Comparison of ENCODE assay signal across 18 cellular contexts in genomic region chr22:31155425-31155824, GRCh38. TPM values are rescaled to one million over a fixed set of nuclear protein-coding genes. Genes with fewer than 3 reads are reported as not detected.
A peak's percentile ranks its signal among the peaks of the same experiment; 100 is the strongest.
DNase-seq lines count a peak whose midpoint lies in the region; ATAC-seq, FAIRE-seq and TF ChIP-seq lines count a peak whose summit lies in the region.
"Had no signal": no experiment of that assay in that cellular context is flagged by ENCODE, and none has a peak within 500 bp of the region (broad histone marks: within the 10 kb centered on the region; RNA-seq: fewer than 3 reads in every experiment).

No MANE protein-coding gene starts in this region.

- no peak overlapping the region for H4K5ac ChIP-seq in H1 (ENCODE audit: insufficient read length, low read depth, low read length)

- WGBS in heart right ventricle, 2 donors: 16 to 26% methylated on average over 3 of the region's 3 CpGs
- 57% methylated on average over 3 of the region's 3 CpGs; no CpG with 5 or more reads in 1 of the 2 experiments for WGBS in H1 (ENCODE audit: extremely low coverage in 1 of 2, insufficient coverage in 1 of 2, insufficient read length in 1 of 2, insufficient replicate concordance in 2 of 2, low coverage in 1 of 2, low lambda C conversion rate in 2 of 2, missing lambda C conversion rate in 1 of 2), 2 experiments
- 2 to 4% methylated on average over 3 of the region's 3 CpGs for WGBS in aorta, 2 donors

- no peak for DNase-seq in heart right ventricle
- DNase-seq in cardiac septum (ENCODE audit: low spot score): no peak
- no peak for DNase-seq in H1 (ENCODE audit: low read depth in 1 of 2, low spot score in 2 of 2)
- no peak for DNase-seq in aorta
- DNase-seq in central memory CD4-positive, alpha-beta T cell: no peak
- no peak for DNase-seq in NCI-H524 treated with DMSO at 0.1 percent for 48 hours (lab: John Stamatoyannopoulos, UW)
- DNase-seq: activated CD4-positive, CD25-positive, alpha-beta regulatory T cell; activated naive CD4-positive, alpha-beta T cell treated with Interleukin-2 at 50 U/mL for 16 hours; cortex of kidney; natural killer cell; NCI-H1105; stimulated activated naive CD8-positive, alpha-beta T cell treated with anti-CD3 and anti-CD28 coated beads, Interleukin-15, amount 100 ng/mL, for 72 hours had no signal

- H3K4me1 ChIP-seq in heart right ventricle: peaks cover 0 to 23% (median 10%) of the 10 kb centered on the region in 9 donors
- H3K4me1 ChIP-seq in H1 (replicated peaks in 1 of 4; ENCODE audit: control insufficient read depth in 3 of 4, insufficient read depth in 4 of 4, low read length in 3 of 4): no peaks in the 10 kb centered on the region
- H3K4me1 ChIP-seq in muscle layer of duodenum (ENCODE audit: control insufficient read depth in 1 of 2, insufficient read depth in 2 of 2, low read length in 2 of 2): peaks cover 0 to 13% of the 10 kb centered on the region in 2 donors
- H3K4me1 ChIP-seq in aorta (ENCODE audit: control insufficient read depth in 1 of 2, insufficient read depth in 2 of 2, low read length in 2 of 2): no peaks in the 10 kb centered on the region

- no peak overlapping the region for H2BK120ac ChIP-seq in H1 (replicated peaks; ENCODE audit: low read depth, low read length)

- H3K27ac ChIP-seq in heart right ventricle: peak overlapping the region in 8 of 10 donors; percentile 29 to 72 (median 49)
- H3K27ac ChIP-seq in H1 (ENCODE audit: low read depth, low read length): no peak overlapping the region
- peak overlapping the region; percentile 60 for H3K27ac ChIP-seq in muscle layer of duodenum (ENCODE audit: low read length)
- peak overlapping the region in 1 of 2 donors; percentile 97 for H3K27ac ChIP-seq in aorta (ENCODE audit: low read depth in 1 of 2, low read length in 2 of 2)

- H3K4me3 ChIP-seq in heart right ventricle: no peak overlapping the region
- no peak overlapping the region for H3K4me3 ChIP-seq in H1 (ENCODE audit: extremely low read depth in 1 of 4, insufficient read depth in 2 of 4, low read depth in 3 of 4, low read length in 4 of 4)
- no peak overlapping the region for H3K4me3 ChIP-seq in muscle layer of duodenum (ENCODE audit: low read depth in 1 of 2, low read length in 2 of 2)
- no peak overlapping the region for H3K4me3 ChIP-seq in aorta (ENCODE audit: low read length in 2 of 2)

- no peak overlapping the region for H3K18ac ChIP-seq in H1 (ENCODE audit: extremely low read depth, low read length)

- H2AK5ac ChIP-seq in H1 (ENCODE audit: low read depth, low read length): no peak overlapping the region

- H4K8ac ChIP-seq in H1 (ENCODE audit: extremely low read depth, insufficient read depth, low read length): no peak overlapping the region

- H3K9ac ChIP-seq in H1 (replicated peaks in 1 of 4; ENCODE audit: extremely low read depth in 1 of 4, low read depth in 3 of 4, low read length in 3 of 4): no peak overlapping the region

- no peaks in the 10 kb centered on the region for H3K9me3 ChIP-seq in heart right ventricle
- no peaks in the 10 kb centered on the region for H3K9me3 ChIP-seq in H1 (ENCODE audit: insufficient read depth in 2 of 2, low read depth in 1 of 2, low read length in 1 of 2)
- H3K9me3 ChIP-seq in muscle layer of duodenum (ENCODE audit: control insufficient read depth in 1 of 2, low read length in 2 of 2): no peaks in the 10 kb centered on the region
- no peaks in the 10 kb centered on the region for H3K9me3 ChIP-seq in aorta (ENCODE audit: control insufficient read depth, low read length)

- 0 out of 2 replicates have a peak, but pooled peaks cover 1% of the 10 kb centered on the region for H3K23me2 ChIP-seq in H1 (ENCODE audit: low read depth, low read length)

- TF ChIP-seq CTCF in heart right ventricle (IDR thresholded peaks at IDR 0.05): no peak
- TF ChIP-seq CTCF in H1 (IDR thresholded peaks at IDR 0.05; ENCODE audit: control extremely low read depth in 1 of 3, insufficient read depth in 1 of 3, low read depth in 1 of 3, low read length in 3 of 3): no peak

- ATAC-seq in heart right ventricle (peak in 1 of 8 donors; percentile 18), aorta (ENCODE audit: low FRiP score) (peak; percentile 53), GM18858 (IDR thresholded peaks at IDR 0.05; ENCODE audit: unreplicated experiment) (no peak)
- ATAC-seq: HepG2; natural killer cell; stimulated activated naive CD8-positive, alpha-beta T cell treated with anti-CD3 and anti-CD28 coated beads, Interleukin-15, amount 100 ng/mL, for 72 hours had no signal

- CTCF ChIA-PET in H1 (lab: Charles Lee; ENCODE audit: partially characterized antibody): interaction anchor here (0.6 to 1.4 kb wide), 6 partner anchors 9 to 401 kb away, joined by 3 to 4 read pairs (median 4); no protein-coding TSS in a partner anchor

- no peak overlapping the region for H3K56ac ChIP-seq in H1 (replicated peaks; ENCODE audit: insufficient read length, low read depth, low read length)

- H3K4ac ChIP-seq in H1 (replicated peaks; ENCODE audit: insufficient read length, low read depth, low read length): no peak overlapping the region

- no peak overlapping the region for H2BK5ac ChIP-seq in H1 (ENCODE audit: low read depth, low read length)

- no peak for TF ChIP-seq POLR2A in H1 (IDR thresholded peaks at IDR 0.05; ENCODE audit: control extremely low read depth in 1 of 2, low read depth in 2 of 2, low read length in 2 of 2)

- no peak overlapping the region for H2BK20ac ChIP-seq in H1 (ENCODE audit: low read length)

- H3K36me3 ChIP-seq in heart right ventricle: no peaks in the 10 kb centered on the region
- no peaks in the 10 kb centered on the region for H3K36me3 ChIP-seq in H1 (ENCODE audit: control insufficient read depth in 2 of 4, insufficient read depth in 4 of 4, low read length in 3 of 4)
- no peaks in the 10 kb centered on the region for H3K36me3 ChIP-seq in muscle layer of duodenum (ENCODE audit: control insufficient read depth in 1 of 2, insufficient read depth in 2 of 2, low read length in 2 of 2)
- H3K36me3 ChIP-seq in aorta (ENCODE audit: control insufficient read depth in 1 of 2, insufficient read depth in 2 of 2, low read length in 1 of 2): no peaks in the 10 kb centered on the region

- no peaks in the 10 kb centered on the region for H3K27me3 ChIP-seq in heart right ventricle
- peaks cover 0 to 25% (median 7%) of the 10 kb centered on the region in 4 experiments; a peak in 6 of 7 replicates for H3K27me3 ChIP-seq in H1 (replicated peaks in 1 of 4; ENCODE audit: control insufficient read depth in 3 of 4, extremely low read depth in 1 of 4, insufficient read depth in 3 of 4, low read length in 3 of 4)
- H3K27me3 ChIP-seq in muscle layer of duodenum (ENCODE audit: low read depth, low read length): no peaks in the 10 kb centered on the region
- H3K27me3 ChIP-seq in aorta (ENCODE audit: control insufficient read depth in 1 of 2, insufficient read depth in 2 of 2, low read length in 1 of 2): no peaks in the 10 kb centered on the region

- no peak overlapping the region for H2AFZ ChIP-seq in H1 (ENCODE audit: low read length)

- H3K79me1 ChIP-seq in H1 (ENCODE audit: low read depth, low read length): no peaks in the 10 kb centered on the region

- FAIRE-seq in H1 (lab: Jason Lieb, UNC): peak; percentile 19
- FAIRE-seq: A204.1, frontal cortex, HepG2 had no signal

- H3K79me2 ChIP-seq in H1 (ENCODE audit: control insufficient read depth in 1 of 2, insufficient read depth in 2 of 2, low read length in 2 of 2): no peaks in the 10 kb centered on the region

- H3K14ac ChIP-seq in H1 (ENCODE audit: insufficient read length): no peak overlapping the region

- no peak overlapping the region for H2BK12ac ChIP-seq in H1 (ENCODE audit: low read depth, low read length)

- no peak overlapping the region for H3K23ac ChIP-seq in H1 (ENCODE audit: insufficient read length)

- no peak for TF ChIP-seq EP300 in H1 (IDR thresholded peaks at IDR 0.05; ENCODE audit: borderline replicate concordance in 1 of 2, low read depth in 2 of 2, low read length in 2 of 2)

- intact Hi-C loops in heart right ventricle (cut with DNase I): loop anchor here in 3 of 10 donors (5.0 to 10.0 kb wide), 2 partner anchors 38 to 391 kb away; no protein-coding TSS in a partner anchor
- intact Hi-C loops in cardiac septum (cut with DNase I): loop anchor here (5.0 kb wide), 1 partner anchor 57 kb away; the partner anchor contains the start of gene LIMK2
- intact Hi-C loops in aorta (cut with DNase I): no loop called here

- POLR2A ChIA-PET in H1 (lab: Charles Lee; ENCODE audit: partially characterized antibody): interaction anchor here (0.9 kb wide), 1 partner anchor 187 kb away, joined by 3 read pairs; the partner anchor contains the start of gene MORC2

- no peak overlapping the region for H2BK15ac ChIP-seq in H1 (ENCODE audit: low read length)

- no peak overlapping the region for H3K4me2 ChIP-seq in H1 (ENCODE audit: insufficient read depth in 1 of 2, low read depth in 2 of 2, low read length in 2 of 2)

- TF ChIP-seq RAD21 in H1 (IDR thresholded peaks at IDR 0.05 in 1 of 2, conservative IDR thresholded peaks at IDR 0.05 in 1 of 2; ENCODE audit: low read depth in 2 of 2, low read length in 2 of 2): no peak

- H4K20me1 ChIP-seq in H1 (replicated peaks in 1 of 2; ENCODE audit: control insufficient read depth in 1 of 2, insufficient read depth in 2 of 2, low read length in 2 of 2): no peaks in the 10 kb centered on the region

- no peak overlapping the region for H4K91ac ChIP-seq in H1 (replicated peaks; ENCODE audit: insufficient read length, low read length)

RNA-seq across cellular contexts. Expression of gene RNF185, which starts 4.6 kb away (rescaled TPM):
- 10 to 100 TPM; 20.4 to 24.9 (median 22.0) TPM for total RNA-seq in heart right ventricle
- 10 to 100 TPM; 12.2 to 18.7 TPM for polyA plus RNA-seq in heart right ventricle
- total RNA-seq in cardiac septum: 21.3 TPM
- 18.0 and 18.4 TPM in 2 replicates for total RNA-seq in H1 (2021; fragmentation: NEBNext Ultra II Directional; extraction: Animal tissue kit (Norgen Biotek cat#: 25700))
- polyA plus RNA-seq in H1 (2011; rRNA removed): 19.4 and 19.9 TPM in 2 replicates
- 20.5 TPM for polyA plus RNA-seq in H1 (2011; cell fraction: cytosol; rRNA removed)
- polyA plus RNA-seq in H1 (2011; cell fraction: nucleus; rRNA removed): 15.8 TPM
- polyA plus RNA-seq in H1 (2012, experiment 1 of 2): 18.2 to 19.9 TPM (median 18.8 TPM) in 4 replicates
- 20.9 TPM for polyA plus RNA-seq in H1 (2012, experiment 2 of 2)
- 13.1 TPM for polyA plus RNA-seq in H1 (2013, experiment 1 of 2)
- polyA plus RNA-seq in H1 (2013, experiment 2 of 2): 12.9 TPM
- polyA minus RNA-seq in H1 (2011; rRNA and poly(A)+ RNA removed): 21.1 and 25.8 TPM in 2 replicates
- polyA minus RNA-seq in H1 (2011; cell fraction: cytosol; rRNA and poly(A)+ RNA removed): 10.2 TPM
- 6.7 TPM for polyA minus RNA-seq in H1 (2011; cell fraction: nucleus; rRNA and poly(A)+ RNA removed)
- total RNA-seq in aorta: 10 to 100 TPM; 42.8 to 62.5 TPM
- 10 to 100 TPM; 26.3 to 36.1 TPM for polyA plus RNA-seq in aorta

RNA-seq across cellular contexts. Expression of gene PLA2G3, which starts 15.1 kb away (rescaled TPM):
- total RNA-seq in heart right ventricle (not detected), cardiac septum (not detected), aorta (not detected)
- polyA plus RNA-seq in heart right ventricle (under 1 TPM in 1 of 2 donors, not detected in 1; 0.01 TPM), H1 (2011; rRNA removed) (18.1 and 19.3 TPM in 2 replicates), aorta (under 1 TPM in 1 of 2 donors, not detected in 1; 0.33 TPM)
- total RNA-seq in H1 (2021; fragmentation: NEBNext Ultra II Directional; extraction: Animal tissue kit (Norgen Biotek cat#: 25700)): 25.9 and 26.8 TPM in 2 replicates
- 19.3 TPM for polyA plus RNA-seq in H1 (2011; cell fraction: cytosol; rRNA removed)
- 42.9 TPM for polyA plus RNA-seq in H1 (2011; cell fraction: nucleus; rRNA removed)
- polyA plus RNA-seq in H1 (2012, experiment 1 of 2): 18.5 to 22.5 TPM (median 22.0 TPM) in 4 replicates
- 20.1 TPM for polyA plus RNA-seq in H1 (2012, experiment 2 of 2)
- 40.7 TPM for polyA plus RNA-seq in H1 (2013, experiment 1 of 2)
- polyA plus RNA-seq in H1 (2013, experiment 2 of 2): 41.4 TPM
- polyA minus RNA-seq in H1 (2011; rRNA and poly(A)+ RNA removed): 10.6 and 14.8 TPM in 2 replicates
- 9.8 TPM for polyA minus RNA-seq in H1 (2011; cell fraction: cytosol; rRNA and poly(A)+ RNA removed)
- 12.2 TPM for polyA minus RNA-seq in H1 (2011; cell fraction: nucleus; rRNA and poly(A)+ RNA removed)
- total RNA-seq: natural killer cell, skeletal muscle tissue had no signal

RNA-seq across cellular contexts. Expression of gene INPP5J, which starts 32.7 kb away (rescaled TPM):
- total RNA-seq in heart right ventricle: 10 to 100 TPM; 15.2 to 31.7 (median 19.3) TPM
- polyA plus RNA-seq in heart right ventricle: 10 to 100 TPM in 1 of 2 donors, 1 to 10 TPM in 1; 7.9 to 14.0 TPM
- total RNA-seq in cardiac septum: 13.8 TPM
- 6.0 and 6.4 TPM in 2 replicates for total RNA-seq in H1 (2021; fragmentation: NEBNext Ultra II Directional; extraction: Animal tissue kit (Norgen Biotek cat#: 25700))
- 5.4 and 9.1 TPM in 2 replicates for polyA plus RNA-seq in H1 (2011; rRNA removed)
- 5.6 TPM for polyA plus RNA-seq in H1 (2011; cell fraction: cytosol; rRNA removed)
- polyA plus RNA-seq in H1 (2011; cell fraction: nucleus; rRNA removed): 14.0 TPM
- 3.6 to 6.3 TPM (median 5.3 TPM) in 4 replicates for polyA plus RNA-seq in H1 (2012, experiment 1 of 2)
- polyA plus RNA-seq in H1 (2012, experiment 2 of 2): 5.1 TPM
- polyA plus RNA-seq in H1 (2013, experiment 1 of 2): 3.9 TPM
- 4.0 TPM for polyA plus RNA-seq in H1 (2013, experiment 2 of 2)
- 2.5 and 2.9 TPM in 2 replicates for polyA minus RNA-seq in H1 (2011; rRNA and poly(A)+ RNA removed)
- 3.7 TPM for polyA minus RNA-seq in H1 (2011; cell fraction: cytosol; rRNA and poly(A)+ RNA removed)
- 6.2 TPM for polyA minus RNA-seq in H1 (2011; cell fraction: nucleus; rRNA and poly(A)+ RNA removed)
- 1 to 10 TPM; 2.4 to 3.3 TPM for total RNA-seq in aorta
- 1 to 10 TPM; 7.6 to 8.3 TPM for polyA plus RNA-seq in aorta
- total RNA-seq: natural killer cell, skeletal muscle tissue had no signal

RNA-seq across cellular contexts. Expression of gene SELENOM, which starts 48.1 kb away (rescaled TPM):
- total RNA-seq in heart right ventricle: 10 to 100 TPM; 21.5 to 73.9 (median 45.3) TPM
- 100 to 1,000 TPM; 122 to 134 TPM for polyA plus RNA-seq in heart right ventricle
- 77.7 TPM for total RNA-seq in cardiac septum
- 21.8 and 22.7 TPM in 2 replicates for total RNA-seq in H1 (2021; fragmentation: NEBNext Ultra II Directional; extraction: Animal tissue kit (Norgen Biotek cat#: 25700))
- polyA plus RNA-seq in H1 (2011; rRNA removed): 40.0 and 57.2 TPM in 2 replicates
- polyA plus RNA-seq in H1 (2011; cell fraction: cytosol; rRNA removed): 33.4 TPM
- 32.8 TPM for polyA plus RNA-seq in H1 (2011; cell fraction: nucleus; rRNA removed)
- polyA plus RNA-seq in H1 (2012, experiment 1 of 2): 9.6 to 22.1 TPM (median 16.4 TPM) in 4 replicates
- 28.2 TPM for polyA plus RNA-seq in H1 (2012, experiment 2 of 2)
- polyA plus RNA-seq in H1 (2013, experiment 1 of 2): 50.7 TPM
- polyA plus RNA-seq in H1 (2013, experiment 2 of 2): 50.7 TPM
- polyA minus RNA-seq in H1 (2011; rRNA and poly(A)+ RNA removed): 5.5 and 5.7 TPM in 2 replicates
- 10.1 TPM for polyA minus RNA-seq in H1 (2011; cell fraction: cytosol; rRNA and poly(A)+ RNA removed)
- polyA minus RNA-seq in H1 (2011; cell fraction: nucleus; rRNA and poly(A)+ RNA removed): 13.7 TPM
- 100 to 1,000 TPM; 368 to 526 TPM for total RNA-seq in aorta
- 1,000 to 10,000 TPM in 1 of 2 donors, 100 to 1,000 TPM in 1; 806 to 1,228 TPM for polyA plus RNA-seq in aorta

RNA-seq across cellular contexts. Expression of gene LIMK2, which starts 56.7 kb away (rescaled TPM):
- total RNA-seq in heart right ventricle (10 to 100 TPM in 5 of 10 donors, 1 to 10 TPM in 5; 6.5 to 18.8 (median 9.7) TPM), cardiac septum (13.1 TPM), aorta (10 to 100 TPM; 35.4 to 55.2 TPM)
- polyA plus RNA-seq in heart right ventricle (10 to 100 TPM in 1 of 2 donors, 1 to 10 TPM in 1; 6.0 to 12.1 TPM), H1 (2011; rRNA removed) (13.2 and 25.6 TPM in 2 replicates), aorta (10 to 100 TPM; 10.9 to 28.8 TPM)
- 37.6 and 41.1 TPM in 2 replicates for total RNA-seq in H1 (2021; fragmentation: NEBNext Ultra II Directional; extraction: Animal tissue kit (Norgen Biotek cat#: 25700))
- 17.9 TPM for polyA plus RNA-seq in H1 (2011; cell fraction: cytosol; rRNA removed)
- 39.1 TPM for polyA plus RNA-seq in H1 (2011; cell fraction: nucleus; rRNA removed)
- polyA plus RNA-seq in H1 (2012, experiment 1 of 2): 32.5 to 35.2 TPM (median 35.1 TPM) in 4 replicates
- 22.3 TPM for polyA plus RNA-seq in H1 (2012, experiment 2 of 2)
- polyA plus RNA-seq in H1 (2013, experiment 1 of 2): 23.1 TPM
- polyA plus RNA-seq in H1 (2013, experiment 2 of 2): 23.2 TPM
- polyA minus RNA-seq in H1 (2011; rRNA and poly(A)+ RNA removed): 19.1 and 23.2 TPM in 2 replicates
- 19.9 TPM for polyA minus RNA-seq in H1 (2011; cell fraction: cytosol; rRNA and poly(A)+ RNA removed)
- polyA minus RNA-seq in H1 (2011; cell fraction: nucleus; rRNA and poly(A)+ RNA removed): 26.2 TPM

Comparison
In these comparisons a context has a peak if more than half of its experiments do, and no peak if none do; other contexts are left out.
1. RNA of gene PLA2G3, which starts 15.1 kb away (total RNA-seq): 25.9 to 26.8 TPM in H1; not detected in aorta, not detected in heart right ventricle and not detected in cardiac septum (single experiment); every median in the first group is over 10 times any median in the second.